Comparison of ENCODE assay signal across 8 cellular contexts in genomic region chr12:57836442-57837375, GRCh38. TPM values are rescaled to one million over a fixed set of nuclear protein-coding genes. Genes with fewer than 3 reads are reported as not detected.
DNase-seq lines count a peak whose midpoint lies in the region; ATAC-seq, FAIRE-seq and TF ChIP-seq lines count a peak whose summit lies in the region.

No MANE protein-coding gene starts in this region.

- H4K20me1 ChIP-seq in PC-3 (ENCODE audit: low read length): peaks cover 48% of the 10 kb centered on the region; the same call in 1 of the 2 replicates

- no peak overlapping the region for H2AFZ ChIP-seq in PC-3 (ENCODE audit: low read length)

- ATAC-seq in GM19351 (IDR thresholded peaks at IDR 0.05; ENCODE audit: unreplicated experiment) (peak; percentile 58), HG03378 (IDR thresholded peaks at IDR 0.05; ENCODE audit: unreplicated experiment) (peak; percentile 57), PC-3 (peak; percentile 31; the same call in 1 of the 2 replicates)
- peak; percentile 23 for ATAC-seq in stimulated activated naive CD8-positive, alpha-beta T cell treated with anti-CD3 and anti-CD28 coated beads, Interleukin-15, Interleukin-2, amounts not matched to agents 100 U/mL and 50 U/mL, for 24 hours

- no TSS peak for BruUV-seq in PC-3 (replicated peaks; lab: Mats Ljungman, UMichigan)

- H3K36me3 ChIP-seq in PC-3 (ENCODE audit: low read depth, low read length) (no peaks in the 10 kb centered on the region), kidney (ENCODE audit: control insufficient read depth in 1 of 2, insufficient read depth in 2 of 2, low read length in 2 of 2) (no peaks in the 10 kb centered on the region)

- intact Hi-C loops in PC-3 (cut with micrococcal nuclease): no loop called here
- intact Hi-C loops in kidney (cut with DNase I): no loop called here

- H3K9me3 ChIP-seq in PC-3 (ENCODE audit: low read length): no peaks in the 10 kb centered on the region
- no peaks in the 10 kb centered on the region for H3K9me3 ChIP-seq in kidney (ENCODE audit: control insufficient read depth in 1 of 2, low read length in 2 of 2)

- H3K4me1 ChIP-seq in PC-3 (ENCODE audit: insufficient read depth, low read length) (peaks cover 17% of the 10 kb centered on the region; the same call in 1 of the 2 replicates), kidney (ENCODE audit: control insufficient read depth in 1 of 2, insufficient read depth in 1 of 2, low read depth in 1 of 2, low read length in 2 of 2) (peaks cover 82 to 88% of the 10 kb centered on the region in 2 donors)

- peaks cover 3% of the 10 kb centered on the region for H3F3A ChIP-seq in PC-3 (ENCODE audit: low read length, unreplicated experiment)

- no peaks in the 10 kb centered on the region for H3K27me3 ChIP-seq in PC-3 (ENCODE audit: low read length)

- no peak overlapping the region for H3K4me3 ChIP-seq in PC-3 (ENCODE audit: low read length)
- peak overlapping the region; percentile 8 to 35 for H3K4me3 ChIP-seq in cardiac fibroblast (replicated peaks in 1 of 2; ENCODE audit: low read depth in 2 of 2, low read length in 2 of 2)
- H3K4me3 ChIP-seq in kidney (ENCODE audit: low read length in 2 of 2): peak overlapping the region; percentile 46 to 50

- DNase-seq in DMS53 treated with DMSO at 0.1 percent for 48 hours (lab: John Stamatoyannopoulos, UW; ENCODE audit: unreplicated experiment) (peak; percentile 83), PC-3 (peak; percentile 25), cardiac fibroblast (ENCODE audit: low read depth in 2 of 2) (peak; percentile 90 to 95), kidney (peak; percentile 93), inferior parietal cortex (ENCODE audit: extremely low spot score) (no peak)
- DNase-seq in stimulated activated naive CD8-positive, alpha-beta T cell treated with anti-CD3 and anti-CD28 coated beads, Interleukin-15, Interleukin-2, amounts not matched to agents 100 U/mL and 50 U/mL, for 24 hours: peak; percentile 51

- CTCF ChIA-PET in PC-3 (lab: Charles Lee): interaction anchor here (0.9 kb wide), 1 partner anchor 57 kb away, joined by 3 read pairs; no protein-coding TSS in a partner anchor

- POLR2A ChIA-PET in PC-3 (lab: Charles Lee; ENCODE audit: unreplicated experiment): no interaction called here

- peaks cover 86% of the 10 kb centered on the region for H3K79me2 ChIP-seq in PC-3 (ENCODE audit: low read length)

- H3K9ac ChIP-seq in PC-3 (ENCODE audit: low read length) (no peak overlapping the region), kidney (ENCODE audit: low read length in 2 of 2) (peak overlapping the region; percentile 4 to 48)

- FAIRE-seq in kidney (lab: Jason Lieb, UNC): no peak

- H3K27ac ChIP-seq in PC-3 (ENCODE audit: low read length) (no peak overlapping the region), kidney (ENCODE audit: low read depth in 2 of 2, low read length in 2 of 2) (peak overlapping the region; percentile 55 to 62)

- no peak overlapping the region for H3K4me2 ChIP-seq in PC-3 (ENCODE audit: low read length)

- H3K9me2 ChIP-seq in PC-3 (replicated peaks; ENCODE audit: low read length): no peaks in the 10 kb centered on the region

- no peak for TF ChIP-seq CTCF in PC-3 (conservative IDR thresholded peaks at IDR 0.05; ENCODE audit: low read depth, low read length)
- no peak for TF ChIP-seq CTCF in cardiac fibroblast (IDR thresholded peaks at IDR 0.05; ENCODE audit: low read depth, low read length)
- TF ChIP-seq CTCF in kidney (IDR thresholded peaks at IDR 0.05; ENCODE audit: borderline replicate concordance, extremely low read depth, insufficient read depth): no peak

RNA-seq across cellular contexts. Expression of gene CTDSP2, which starts 9.8 kb away (rescaled TPM):
- total RNA-seq in PC-3 (2014; rRNA removed) (37.4 and 39.4 TPM in 2 replicates), kidney (198 TPM)
- polyA plus RNA-seq in kidney (ENCODE audit: insufficient read depth, low read depth, low replicate concordance): 46.0 TPM

RNA-seq across cellular contexts. Expression of gene AVIL, which starts 18.2 kb away (rescaled TPM):
- 2.3 TPM in 1 of 2 replicates, not detected in the other for total RNA-seq in PC-3 (2014; rRNA removed)
- 7.7 TPM for total RNA-seq in kidney
- 4.1 TPM for polyA plus RNA-seq in kidney (ENCODE audit: insufficient read depth, low read depth, low replicate concordance)

RNA-seq across cellular contexts. Expression of gene TSFM, which starts 54.1 kb away (rescaled TPM):
- total RNA-seq in PC-3 (2014; rRNA removed): 55.8 and 63.0 TPM in 2 replicates
- 32.8 TPM for total RNA-seq in kidney
- polyA plus RNA-seq in kidney (ENCODE audit: insufficient read depth, low read depth, low replicate concordance): 84.6 TPM
